ENCODE assay signal across 23 cellular contexts in the genomic region with DNA sequence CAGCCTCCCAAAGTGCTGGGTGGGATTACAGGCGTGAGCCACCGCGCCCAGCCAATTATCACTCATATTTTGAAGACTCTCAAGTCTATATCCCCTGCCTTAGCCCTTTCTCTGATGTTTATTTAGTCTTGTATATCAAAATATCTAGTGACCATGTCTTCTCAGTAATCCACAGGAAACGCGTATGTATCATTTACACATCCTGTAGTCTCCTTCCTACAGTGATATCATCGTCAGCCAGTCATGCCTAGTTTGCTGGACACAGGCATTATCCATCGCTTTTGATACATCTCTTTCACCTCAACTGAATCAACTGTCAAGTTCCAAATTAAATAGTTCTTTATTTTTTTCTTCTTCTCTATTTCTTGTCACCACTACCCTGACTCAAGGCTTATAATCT.
"Had no signal": no experiment of that assay in that cellular context is flagged by ENCODE, and none has a peak within 500 bp of the region (broad histone marks: within the 10 kb centered on the region; RNA-seq: fewer than 3 reads in every experiment).

No MANE protein-coding gene starts in this region.

- H3K4me1 Mint-ChIP-seq: natural killer cell; stimulated activated memory B cell treated with anti-CD40 and anti-IgM and Interleukin-4, amounts not matched to agents 10 μg/mL and 1 μg/mL and 100 μg/mL, for 72 hours; stimulated activated naive CD8-positive, alpha-beta T cell treated with anti-CD3 and anti-CD28 coated beads, Interleukin-15, amount 100 ng/mL, for 72 hours had no signal

- H3K27me3 Mint-ChIP-seq: stimulated activated memory B cell treated with anti-CD40 and anti-IgM and Interleukin-4, amounts not matched to agents 10 μg/mL and 1 μg/mL and 100 μg/mL, for 72 hours; stimulated activated naive CD8-positive, alpha-beta T cell treated with anti-CD3 and anti-CD28 coated beads, Interleukin-15, amount 100 ng/mL, for 72 hours had no signal

- DNase-seq: cortex of kidney; dorsolateral prefrontal cortex; effector CD8-positive, alpha-beta T cell; foreskin melanocyte; islet precursor cell; mammary epithelial cell; mucosa of descending colon; natural killer cell; nucleus accumbens; pancreas; retina; right lobe of liver; spleen; stimulated activated CD4-positive, alpha-beta T cell treated with anti-CD3 and anti-CD28 coated beads, Interleukin-15, amount 100 ng/mL, for 24 hours; stimulated activated CD4-positive, alpha-beta T cell treated with anti-CD3 and anti-CD28 coated beads, Interleukin-1b, Interleukin-23, amount 100 ng/mL, for 48 hours; stimulated activated CD4-positive, alpha-beta T cell treated with anti-CD3 and anti-CD28 coated beads, Interleukin-4, amount 100 ng/mL, for 24 hours; stimulated activated naive CD8-positive, alpha-beta T cell treated with anti-CD3 and anti-CD28 coated beads, Interleukin-15, amount 100 ng/mL, for 72 hours; testis; transverse colon had no signal

- H3K36me3 Mint-ChIP-seq: natural killer cell; neural progenitor cell; stimulated activated memory B cell treated with anti-CD40 and anti-IgM and Interleukin-4, amounts not matched to agents 10 μg/mL and 1 μg/mL and 100 μg/mL, for 72 hours had no signal

- H3K4me3 ChIP-seq: dorsolateral prefrontal cortex, mucosa of descending colon, neural progenitor cell, pancreas, prostate gland, right lobe of liver, spleen, testis, transverse colon had no signal

- H3K9me3 Mint-ChIP-seq: neural progenitor cell had no signal

- H3K9me3 ChIP-seq: mucosa of descending colon, pancreas, prostate gland, right lobe of liver, spleen, testis, transverse colon had no signal

- H3K27ac ChIP-seq: dorsolateral prefrontal cortex, neural progenitor cell, pancreas, prostate gland, right lobe of liver, spleen, testis, transverse colon had no signal

- H3K4me1 ChIP-seq: pancreas, prostate gland, right lobe of liver, spleen, testis, transverse colon had no signal

- ATAC-seq: left lobe of liver; mucosa of descending colon; pancreas; right lobe of liver; stimulated activated memory B cell treated with anti-CD40 and anti-IgM and Interleukin-4, amounts not matched to agents 10 μg/mL and 1 μg/mL and 100 μg/mL, for 72 hours; stimulated activated naive CD8-positive, alpha-beta T cell treated with anti-CD3 and anti-CD28 coated beads, Interleukin-15, amount 100 ng/mL, for 72 hours had no signal

- H3K27me3 ChIP-seq: dorsolateral prefrontal cortex, neural progenitor cell, pancreas, right lobe of liver, spleen, testis, transverse colon had no signal

- H3K36me3 ChIP-seq: neural progenitor cell, pancreas, prostate gland, right lobe of liver, spleen, transverse colon had no signal

- H3K4me3 Mint-ChIP-seq: natural killer cell; neural progenitor cell; stimulated activated memory B cell treated with anti-CD40 and anti-IgM and Interleukin-4, amounts not matched to agents 10 μg/mL and 1 μg/mL and 100 μg/mL, for 72 hours; stimulated activated naive CD8-positive, alpha-beta T cell treated with anti-CD3 and anti-CD28 coated beads, Interleukin-15, amount 100 ng/mL, for 72 hours had no signal

- H3K27ac Mint-ChIP-seq: natural killer cell; neural progenitor cell; stimulated activated memory B cell treated with anti-CD40 and anti-IgM and Interleukin-4, amounts not matched to agents 10 μg/mL and 1 μg/mL and 100 μg/mL, for 72 hours; stimulated activated naive CD8-positive, alpha-beta T cell treated with anti-CD3 and anti-CD28 coated beads, Interleukin-15, amount 100 ng/mL, for 72 hours had no signal
